22 cellular contexts compared by ENCODE assay signal in genomic region chr14:104377256-104377655, GRCh38.
"Had no signal": no experiment of that assay in that cellular context is flagged by ENCODE, and none has a peak within 500 bp of the region (broad histone marks: within the 10 kb centered on the region; RNA-seq: fewer than 3 reads in every experiment).

No MANE protein-coding gene starts in this region.

- ATAC-seq: lower lobe of right lung; naive thymus-derived CD8-positive, alpha-beta T cell; right cardiac atrium; sciatic nerve; stimulated activated effector memory CD8-positive, alpha-beta T cell treated with anti-CD3 and anti-CD28 coated beads, Interleukin-12 subunit alpha, Interleukin-12 subunit beta, amount 100 ng/mL, for 72 hours had no signal

- H3K4me1 ChIP-seq: lower lobe of right lung, neural progenitor cell, prostate gland, suprapubic skin, tibial artery, uterus had no signal

- H3K9ac ChIP-seq: neural progenitor cell had no signal

- H3K4me3 ChIP-seq: lower lobe of right lung, neural progenitor cell, ovary, prostate gland, skin epidermis, suprapubic skin, thoracic aorta, tibial artery, uterus had no signal

- H3K27ac ChIP-seq: lower lobe of right lung, neural progenitor cell, ovary, prostate gland, skin epidermis, suprapubic skin, thoracic aorta, tibial artery, uterus had no signal

- DNase-seq: hypothalamus; immature natural killer cell; mammary epithelial cell; mesenchymal stem cell; ovary; retina; stimulated activated CD4-positive, alpha-beta T cell treated with anti-CD3 and anti-CD28 coated beads, Interleukin-12 subunit alpha, Interleukin-12 subunit beta, amount 100 ng/mL, for 4 hours; stimulated activated CD4-positive, alpha-beta T cell treated with anti-CD3 and anti-CD28 coated beads, Interleukin-15, amount 100 ng/mL, for 24 hours; stimulated activated CD4-positive, alpha-beta T cell treated with anti-CD3 and anti-CD28 coated beads, Interleukin-4, amount 100 ng/mL, for 24 hours; stimulated activated naive CD4-positive, alpha-beta T cell; tibial artery; uterus had no signal

- H2AFZ ChIP-seq: neural progenitor cell had no signal

- H3K9me3 ChIP-seq: lower lobe of right lung, prostate gland, suprapubic skin, thoracic aorta, uterus had no signal

- H3K4me2 ChIP-seq: neural progenitor cell had no signal

- H3K36me3 ChIP-seq: lower lobe of right lung, neural progenitor cell, ovary, prostate gland, suprapubic skin, thoracic aorta, tibial artery, uterus had no signal

- H3K27me3 ChIP-seq: neural progenitor cell, ovary, uterus had no signal
